ENCODE assay signal across 26 cellular contexts in the genomic region with DNA sequence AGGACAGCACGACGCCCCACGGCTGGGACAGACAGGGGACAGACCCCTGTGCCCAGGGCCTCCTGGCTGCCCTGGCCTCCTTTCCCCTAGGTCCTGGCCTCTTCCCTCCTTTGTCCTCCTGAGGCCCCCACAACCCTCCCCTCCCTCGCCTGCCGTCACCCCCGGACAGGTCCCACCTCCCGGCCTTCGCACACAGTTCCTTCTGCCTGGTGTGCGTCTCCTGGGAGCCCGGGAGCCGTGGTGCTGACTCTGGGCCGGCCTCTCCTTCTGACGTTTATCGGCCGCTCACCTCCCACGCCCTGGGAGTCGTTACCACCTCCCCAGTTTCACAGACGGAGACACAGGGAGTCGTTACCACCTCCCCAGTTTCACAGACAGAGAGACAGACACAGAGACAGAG. TPM values are rescaled to one million over a fixed set of nuclear protein-coding genes. Genes with fewer than 3 reads are reported as not detected.
DNase-seq lines count a peak whose midpoint lies in the region; ATAC-seq, FAIRE-seq and TF ChIP-seq lines count a peak whose summit lies in the region.
"Had no signal": no experiment of that assay in that cellular context is flagged by ENCODE, and none has a peak within 500 bp of the region (broad histone marks: within the 10 kb centered on the region; RNA-seq: fewer than 3 reads in every experiment).

No MANE protein-coding gene starts in this region.

- H3K23ac ChIP-seq in IMR-90 (ENCODE audit: low read depth, low read length) = peak overlapping the region; percentile 60; the same call in 1 of the 2 replicates
- H3K23ac ChIP-seq in H1 (ENCODE audit: insufficient read length) = no peak overlapping the region

- H3K27me3 ChIP-seq in IMR-90 (ENCODE audit: control insufficient read depth, insufficient read depth, low read length) (no peaks in the 10 kb centered on the region), H1 (replicated peaks in 1 of 4; ENCODE audit: control insufficient read depth in 3 of 4, extremely low read depth in 1 of 4, insufficient read depth in 3 of 4, low read length in 3 of 4) (no peaks in the 10 kb centered on the region; a peak in 1 of 7 replicates), thoracic aorta (replicated peaks; ENCODE audit: insufficient read depth) (no peaks in the 10 kb centered on the region)
- H3K27me3 ChIP-seq: brain microvascular endothelial cell, ovary, suprapubic skin had no signal

- H3K4ac ChIP-seq in IMR-90 (ENCODE audit: low read depth, low read length) = peak overlapping the region; percentile 83
- no peak overlapping the region for H3K4ac ChIP-seq in H1 (replicated peaks; ENCODE audit: insufficient read length, low read depth, low read length)

- peaks cover 5% of the 10 kb centered on the region for H3K23me2 ChIP-seq in H1 (ENCODE audit: low read depth, low read length)

- TF ChIP-seq CTCF in IMR-90 (conservative IDR thresholded peaks at IDR 0.05; ENCODE audit: low read depth, low read length) = no peak
- no peak for TF ChIP-seq CTCF in H1 (IDR thresholded peaks at IDR 0.05; ENCODE audit: control extremely low read depth in 1 of 3, insufficient read depth in 1 of 3, low read depth in 1 of 3, low read length in 3 of 3)
- TF ChIP-seq CTCF in thoracic aorta (IDR thresholded peaks at IDR 0.05) = no peak

- 0 out of 4 replicates have a peak, but pooled peaks cover 0 to 2% of the 10 kb centered on the region in 2 experiments for H3K79me2 ChIP-seq in H1 (ENCODE audit: control insufficient read depth in 1 of 2, insufficient read depth in 2 of 2, low read length in 2 of 2)

- no peak for DNase-seq in IMR-90
- DNase-seq in H1 (ENCODE audit: low read depth in 1 of 2, low spot score in 2 of 2) = no peak
- DNase-seq in thoracic aorta (ENCODE audit: low spot score) = no peak
- no peak for DNase-seq in NCI-H1417 treated with DMSO at 0.1 percent for 48 hours (lab: John Stamatoyannopoulos, UW)
- DNase-seq in NCI-H187 (lab: John Stamatoyannopoulos, UW) = no peak
- DNase-seq: activated CD4-positive, alpha-beta T cell treated with anti-CD3 and anti-CD28 coated beads, Interleukin-2, amount 50 U/mL, for 4 hours; activated naive CD4-positive, alpha-beta T cell treated with anti-CD3 and anti-CD28 coated beads, Interleukin-2, amount 50 U/mL, for 16 hours; activated T-cell treated with anti-CD3 and anti-CD28 coated beads for 4 hours; brain microvascular endothelial cell; dermis blood vessel endothelial cell; GF-D8; glutamatergic neuron; NCI-H1092 treated with DMSO at 0.1 percent for 48 hours; NCI-H2171 treated with DMSO at 0.1 percent for 48 hours; NCI-H82; stimulated activated CD4-positive, alpha-beta T cell treated with anti-CD3 and anti-CD28 coated beads, Interleukin-4, amount 100 ng/mL, for 4 hours; stimulated activated CD8-positive, alpha-beta memory T cell treated with anti-CD3 and anti-CD28 coated beads, Interleukin-4, amount 100 ng/mL, for 48 hours had no signal

- no peaks in the 10 kb centered on the region for H3K36me3 ChIP-seq in IMR-90 (ENCODE audit: control insufficient read depth, insufficient read depth, low read length)
- no peaks in the 10 kb centered on the region; a peak in 1 of 8 replicates for H3K36me3 ChIP-seq in H1 (ENCODE audit: control insufficient read depth in 2 of 4, insufficient read depth in 4 of 4, low read length in 3 of 4)
- H3K36me3 ChIP-seq in mesodermal cell (ENCODE audit: control insufficient read depth, insufficient read depth, low read length) = no peaks in the 10 kb centered on the region
- no peaks in the 10 kb centered on the region for H3K36me3 ChIP-seq in thoracic aorta
- H3K36me3 ChIP-seq: brain microvascular endothelial cell, ovary, suprapubic skin had no signal

- CTCF ChIA-PET in IMR-90 (lab: Yijun Ruan, JAX) (no interaction called here), H1 (lab: Charles Lee; ENCODE audit: partially characterized antibody) (interaction anchor here (0.9 to 3.4 kb wide), 7 partner anchors 17 to 101 kb away, joined by 3 to 15 read pairs (median 6); no protein-coding TSS in a partner anchor)

- H2BK12ac ChIP-seq in H1 (ENCODE audit: low read depth, low read length) = peak overlapping the region; percentile 51

- H2AFZ ChIP-seq in IMR-90 (replicated peaks; ENCODE audit: low read length, poor library complexity) = peak overlapping the region; percentile 84
- H2AFZ ChIP-seq in H1 (ENCODE audit: low read length) = no peak overlapping the region

- H4K20me1 ChIP-seq in IMR-90 (ENCODE audit: insufficient read depth, low read length) = no peaks in the 10 kb centered on the region
- peaks cover 0 to 6% of the 10 kb centered on the region in 2 experiments for H4K20me1 ChIP-seq in H1 (replicated peaks in 1 of 2; ENCODE audit: control insufficient read depth in 1 of 2, insufficient read depth in 2 of 2, low read length in 2 of 2)

- intact Hi-C loops in IMR-90 (cut with micrococcal nuclease) = no loop called here

- TF ChIP-seq POLR2A in IMR-90 (IDR thresholded peaks at IDR 0.05; ENCODE audit: low read depth, low read length) = no peak
- no peak for TF ChIP-seq POLR2A in H1 (IDR thresholded peaks at IDR 0.05; ENCODE audit: control extremely low read depth in 1 of 2, low read depth in 2 of 2, low read length in 2 of 2)

- no peak for TF ChIP-seq EP300 in H1 (IDR thresholded peaks at IDR 0.05; ENCODE audit: borderline replicate concordance in 1 of 2, low read depth in 2 of 2, low read length in 2 of 2)

- POLR2A ChIA-PET in IMR-90 (lab: Charles Lee; ENCODE audit: unreplicated experiment) = no interaction called here
- POLR2A ChIA-PET in H1 (lab: Charles Lee; ENCODE audit: partially characterized antibody) = interaction anchor here (1.0 to 3.1 kb wide), 4 partner anchors 17 to 33 kb away, joined by 3 to 30 read pairs (median 5); no protein-coding TSS in a partner anchor

- H3K9me3 ChIP-seq in IMR-90 (ENCODE audit: control insufficient read depth, insufficient read depth, low read length) (no peaks in the 10 kb centered on the region), H1 (ENCODE audit: insufficient read depth in 2 of 2, low read depth in 1 of 2, low read length in 1 of 2) (no peaks in the 10 kb centered on the region), mesodermal cell (ENCODE audit: control insufficient read depth, low read length) (no peaks in the 10 kb centered on the region), thoracic aorta (no peaks in the 10 kb centered on the region)
- H3K9me3 ChIP-seq: ovary, suprapubic skin had no signal

- H4K5ac ChIP-seq in IMR-90 (ENCODE audit: low read depth, low read length) = peak overlapping the region; percentile 42
- H4K5ac ChIP-seq in H1 (ENCODE audit: insufficient read length, low read depth, low read length) = no peak overlapping the region

- H3K56ac ChIP-seq in IMR-90 (ENCODE audit: extremely low read depth, insufficient read depth, low read length) (no peak overlapping the region), H1 (replicated peaks; ENCODE audit: insufficient read length, low read depth, low read length) (no peak overlapping the region)

- no peak overlapping the region for H3K9ac ChIP-seq in IMR-90 (ENCODE audit: low read depth, low read length)
- H3K9ac ChIP-seq in H1 (replicated peaks in 1 of 4; ENCODE audit: extremely low read depth in 1 of 4, low read depth in 3 of 4, low read length in 3 of 4) = no peak overlapping the region

- H4K8ac ChIP-seq in IMR-90 (ENCODE audit: low read depth in 2 of 2, low read length in 2 of 2) (peak overlapping the region; percentile 31 to 82; a peak in 3 of 4 replicates), H1 (ENCODE audit: extremely low read depth, insufficient read depth, low read length) (peak overlapping the region; percentile 29; the same call in 1 of the 2 replicates)

- H2BK15ac ChIP-seq in IMR-90 (ENCODE audit: low read depth, low read length) = peak overlapping the region; percentile 75; the same call in 2 of the 3 replicates
- 0 out of 2 replicates have a peak overlapping the region, but pooled peaks have one; percentile 61 for H2BK15ac ChIP-seq in H1 (ENCODE audit: low read length)

- no peak overlapping the region for H3K4me2 ChIP-seq in IMR-90 (ENCODE audit: low read depth, low read length)
- H3K4me2 ChIP-seq in H1 (ENCODE audit: insufficient read depth in 1 of 2, low read depth in 2 of 2, low read length in 2 of 2) = no peak overlapping the region; a peak in 1 of 4 replicates

- no TSS peak for BruUV-seq in IMR-90 (replicated peaks; lab: Mats Ljungman, UMichigan)

- H2BK20ac ChIP-seq in IMR-90 (ENCODE audit: low read depth, low read length) (peak overlapping the region; percentile 70), H1 (ENCODE audit: low read length) (peak overlapping the region; percentile 98)

- H3K79me1 ChIP-seq in IMR-90 (ENCODE audit: low read depth in 1 of 2, low read length in 2 of 2) (peaks cover 0 to 10% of the 10 kb centered on the region in 2 experiments; a peak in 1 of 4 replicates), H1 (ENCODE audit: low read depth, low read length) (peaks cover 4% of the 10 kb centered on the region; the same call in 1 of the 2 replicates)

- H2BK120ac ChIP-seq in IMR-90 (ENCODE audit: low read depth, low read length) (peak overlapping the region; percentile 70), H1 (replicated peaks; ENCODE audit: low read depth, low read length) (no peak overlapping the region)

- no CpG with 5 or more reads among the region's 19 CpGs for WGBS in IMR-90 (ENCODE audit: extremely low coverage in 2 of 2, insufficient read length in 1 of 2), 2 experiments
- WGBS in H1 (ENCODE audit: extremely low coverage in 1 of 2, insufficient coverage in 1 of 2, insufficient read length in 1 of 2, insufficient replicate concordance in 2 of 2, low coverage in 1 of 2, low lambda C conversion rate in 2 of 2, missing lambda C conversion rate in 1 of 2), 2 experiments = 76% methylated on average over 15 of the region's 19 CpGs; no CpG with 5 or more reads in 1 of the 2 experiments
- 75 to 79% methylated on average over 17 to 19 of the region's 19 CpGs for WGBS in mesodermal cell (ENCODE audit: insufficient coverage in 2 of 2), 2 experiments

- H2AK5ac ChIP-seq in IMR-90 (ENCODE audit: low read depth, low read length) = peak overlapping the region; percentile 41
- H2AK5ac ChIP-seq in H1 (ENCODE audit: low read depth, low read length) = 0 out of 2 replicates have a peak overlapping the region, but pooled peaks have one; percentile 48

- FAIRE-seq in H1 (lab: Jason Lieb, UNC) = no peak
- FAIRE-seq: D721Med, GM12891 had no signal

- peaks cover 30% of the 10 kb centered on the region for H3K4me1 ChIP-seq in IMR-90 (ENCODE audit: control insufficient read depth, insufficient read depth, low read length)
- H3K4me1 ChIP-seq in H1 (replicated peaks in 1 of 4; ENCODE audit: control insufficient read depth in 3 of 4, insufficient read depth in 4 of 4, low read length in 3 of 4) = peaks cover 5 to 61% (median 46%) of the 10 kb centered on the region in 4 experiments
- H3K4me1 ChIP-seq in mesodermal cell (ENCODE audit: control insufficient read depth, insufficient read depth, low read length, poor library complexity, severe bottlenecking) = peaks cover 59% of the 10 kb centered on the region
- peaks cover 26 to 68% of the 10 kb centered on the region in 2 donors for H3K4me1 ChIP-seq in thoracic aorta (ENCODE audit: control insufficient read depth in 1 of 2, low read depth in 2 of 2)

- H3K4me3 ChIP-seq in IMR-90 (ENCODE audit: insufficient read depth, low read depth, low read length) = no peak overlapping the region
- no peak overlapping the region for H3K4me3 ChIP-seq in H1 (ENCODE audit: extremely low read depth in 1 of 4, insufficient read depth in 2 of 4, low read depth in 3 of 4, low read length in 4 of 4)
- no peak overlapping the region for H3K4me3 ChIP-seq in mesodermal cell (ENCODE audit: extremely low read depth, insufficient read depth, low read length, poor library complexity, severe bottlenecking)
- H3K4me3 ChIP-seq in thoracic aorta = no peak overlapping the region
- H3K4me3 ChIP-seq: ovary, suprapubic skin had no signal

- peak overlapping the region; percentile 92 for H4K91ac ChIP-seq in IMR-90 (ENCODE audit: insufficient read depth, low read depth, low read length)
- H4K91ac ChIP-seq in H1 (replicated peaks; ENCODE audit: insufficient read length, low read length) = peak overlapping the region; percentile 72

- no peak overlapping the region for H3K18ac ChIP-seq in IMR-90 (ENCODE audit: low read depth, low read length)
- H3K18ac ChIP-seq in H1 (ENCODE audit: extremely low read depth, low read length) = peak overlapping the region; percentile 83

- peaks cover 28% of the 10 kb centered on the region for H3K9me1 ChIP-seq in IMR-90 (ENCODE audit: insufficient read depth, low read length)

- H3K27ac ChIP-seq in IMR-90 (ENCODE audit: insufficient read depth, low read length) (no peak overlapping the region), H1 (ENCODE audit: low read depth, low read length) (no peak overlapping the region), mesodermal cell (ENCODE audit: low read depth, low read length, severe bottlenecking) (peak overlapping the region; percentile 95), thoracic aorta (peak overlapping the region; percentile 70 to 73)
- H3K27ac ChIP-seq: brain microvascular endothelial cell, ovary, suprapubic skin had no signal

- peak overlapping the region; percentile 80 for H2AK9ac ChIP-seq in IMR-90 (replicated peaks; ENCODE audit: low read depth, low read length, poor library complexity)

- TF ChIP-seq RAD21 in IMR-90 (IDR thresholded peaks at IDR 0.05; ENCODE audit: low read length) (no peak), H1 (IDR thresholded peaks at IDR 0.05 in 1 of 2, conservative IDR thresholded peaks at IDR 0.05 in 1 of 2; ENCODE audit: low read depth in 2 of 2, low read length in 2 of 2) (no peak)

- ATAC-seq in IMR-90 (ENCODE audit: low read depth) (no peak), thoracic aorta (ENCODE audit: insufficient number of reproducible peaks, low FRiP score, low read depth) (no peak), HG03457 (IDR thresholded peaks at IDR 0.05; ENCODE audit: unreplicated experiment) (no peak), HG03159 (IDR thresholded peaks at IDR 0.05; ENCODE audit: unreplicated experiment) (no peak)
- ATAC-seq: esophagus mucosa, Panc1 had no signal

- in situ Hi-C loops in IMR-90 (cut with MboI; ENCODE audit: low sequenced_read_pairs) = no loop called here

- H3K14ac ChIP-seq in IMR-90 (replicated peaks; ENCODE audit: low read depth, low read length) = peak overlapping the region; percentile 68
- no peak overlapping the region for H3K14ac ChIP-seq in H1 (ENCODE audit: insufficient read length)

- dilution Hi-C loops in IMR-90 (cut with HindIII; ENCODE audit: low sequenced_read_pairs, unreplicated experiment) = no loop called here

- H2BK5ac ChIP-seq in IMR-90 (ENCODE audit: low read depth, low read length, poor library complexity, severe bottlenecking) (no peak overlapping the region), H1 (ENCODE audit: low read depth, low read length) (peak overlapping the region; percentile 96; the same call in 1 of the 2 replicates)

RNA-seq across cellular contexts. Expression of gene NOTCH1, which starts 25.1 kb away (rescaled TPM):
- 1.8 and 2.5 TPM in 2 replicates for total RNA-seq in IMR-90 (2012; rRNA removed)
- 6.0 and 6.9 TPM in 2 replicates for polyA plus RNA-seq in IMR-90 (2012; rRNA removed)
- 4.0 and 8.0 TPM in 2 replicates for polyA plus RNA-seq in IMR-90 (2012; cell fraction: cytosol; rRNA removed)
- 19.2 and 42.7 TPM in 2 replicates for polyA plus RNA-seq in IMR-90 (2012; cell fraction: nucleus; rRNA removed; ENCODE audit: low replicate concordance)
- total RNA-seq in H1 (2021; fragmentation: NEBNext Ultra II Directional; extraction: Animal tissue kit (Norgen Biotek cat#: 25700)) = 55.6 and 60.9 TPM in 2 replicates
- polyA plus RNA-seq in H1 (2011; rRNA removed) = 6.9 and 19.9 TPM in 2 replicates
- 7.3 TPM for polyA plus RNA-seq in H1 (2011; cell fraction: cytosol; rRNA removed)
- polyA plus RNA-seq in H1 (2011; cell fraction: nucleus; rRNA removed) = 41.0 TPM
- polyA plus RNA-seq in H1 (2012, experiment 1 of 2) = 17.4 to 31.4 TPM (median 28.7 TPM) in 4 replicates
- 20.1 TPM for polyA plus RNA-seq in H1 (2012, experiment 2 of 2)
- polyA plus RNA-seq in H1 (2013, experiment 1 of 2) = 33.5 TPM
- 26.3 TPM for polyA plus RNA-seq in H1 (2013, experiment 2 of 2)
- 12.2 and 13.8 TPM in 2 replicates for polyA minus RNA-seq in H1 (2011; rRNA and poly(A)+ RNA removed)
- 58.8 TPM for polyA minus RNA-seq in H1 (2011; cell fraction: cytosol; rRNA and poly(A)+ RNA removed)
- polyA minus RNA-seq in H1 (2011; cell fraction: nucleus; rRNA and poly(A)+ RNA removed) = 41.9 TPM
- 65.5 TPM for polyA plus RNA-seq in mesodermal cell (2013, experiment 1 of 2)
- 44.0 TPM for polyA plus RNA-seq in mesodermal cell (2013, experiment 2 of 2)
- total RNA-seq in thoracic aorta = 10 to 100 TPM; 40.9 to 48.1 TPM

Comparison
In these comparisons a context has a peak if more than half of its experiments do, and no peak if none do; other contexts are left out.
1. H3K27ac ChIP-seq: peak in mesodermal cell (single experiment) and thoracic aorta (2 of 2); none in IMR-90 (single experiment) and H1 (single experiment).
2. RNA of gene NOTCH1, which starts 25.1 kb away (total RNA-seq): 55.6 to 60.9 TPM in H1 and 40.9 to 48.1 TPM in thoracic aorta; 1.8 to 2.5 TPM in IMR-90; every median in the first group is over 10 times any median in the second.